Comparison of ENCODE assay signal across 9 cellular contexts in the genomic region with DNA sequence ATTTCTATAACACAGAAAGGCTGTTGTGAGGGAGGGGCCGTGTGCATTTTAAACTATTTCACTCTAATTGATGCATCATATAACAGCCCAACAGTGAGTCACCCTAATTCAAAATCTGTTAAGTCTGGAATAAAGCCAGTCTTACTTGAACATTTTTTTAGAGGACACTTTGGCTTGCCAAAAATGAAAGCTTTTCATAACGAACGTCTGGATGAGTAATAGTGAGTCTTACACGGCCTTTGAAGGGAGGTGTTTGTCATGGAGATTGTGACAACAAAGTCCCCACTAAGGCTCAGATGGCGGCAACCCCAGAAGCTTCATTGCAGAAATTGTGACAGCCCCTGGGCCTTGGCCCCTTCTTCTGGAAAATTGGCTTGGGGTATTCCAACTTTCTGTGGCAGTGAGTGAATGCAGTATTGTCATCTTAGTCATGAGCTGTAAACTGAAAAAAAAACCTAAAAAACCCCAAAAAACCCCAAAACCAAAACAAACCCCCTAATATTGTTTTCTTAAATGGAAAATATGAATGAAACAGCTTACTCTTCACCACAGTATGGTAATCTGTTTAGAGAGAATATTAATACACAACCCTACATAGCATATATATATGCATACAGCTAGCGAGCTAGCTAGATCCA.
A peak's percentile ranks its signal among the peaks of the same experiment; 100 is the strongest.
DNase-seq lines count a peak whose midpoint lies in the region; ATAC-seq and TF ChIP-seq lines count a peak whose summit lies in the region.
"Had no signal": no experiment of that assay in that cellular context is flagged by ENCODE, and none has a peak within 500 bp of the region (broad histone marks: within the 10 kb centered on the region; RNA-seq: fewer than 3 reads in every experiment).

No MANE protein-coding gene starts in this region.

- peaks cover 0 to 4% of the 10 kb centered on the region in 2 donors for H3K4me1 ChIP-seq in breast epithelium
- H3K4me1 ChIP-seq in mesenchymal stem cell (ENCODE audit: control insufficient read depth, insufficient read depth, low read depth, low read length) = peaks cover 9% of the 10 kb centered on the region

- no peaks in the 10 kb centered on the region for H3K79me1 ChIP-seq in mesenchymal stem cell (replicated peaks; ENCODE audit: low read length, poor library complexity, severe bottlenecking)

- ATAC-seq in GM21390 (IDR thresholded peaks at IDR 0.05; ENCODE audit: unreplicated experiment) (peak; percentile 74), activated B cell treated with CpG ODN at 0.5 μM for 24 hours (ENCODE audit: low read depth) (peak; percentile 51)

- H2BK12ac ChIP-seq in mesenchymal stem cell (ENCODE audit: low read length in 2 of 2) = no peak overlapping the region

- H3K9me3 Mint-ChIP-seq in activated B cell treated with CpG ODN at 0.5 μM for 24 hours = no peaks in the 10 kb centered on the region

- TF ChIP-seq POLR2A in breast epithelium (IDR thresholded peaks at IDR 0.05) = no peak

- no peaks in the 10 kb centered on the region for H3K36me3 Mint-ChIP-seq in activated B cell treated with CpG ODN at 0.5 μM for 24 hours (ENCODE audit: low read depth)

- H2AK5ac ChIP-seq in mesenchymal stem cell (ENCODE audit: low read length, severe bottlenecking) = no peak overlapping the region

- DNase-seq in COLO829 (ENCODE audit: low spot score) = peak; percentile 86
- peak; percentile 52 for DNase-seq in HPDE6-E6E7 (ENCODE audit: extremely low spot score)
- no peak for DNase-seq in activated B cell treated with CpG ODN at 0.5 μM for 24 hours
- DNase-seq in breast epithelium (ENCODE audit: low spot score in 2 of 2) = peak in 1 of 2 donors; percentile 36
- peak; percentile 88 for DNase-seq in mesenchymal stem cell
- peak; percentile 67 for DNase-seq in stimulated activated CD8-positive, alpha-beta memory T cell treated with anti-CD3 and anti-CD28 coated beads, Interleukin-4, amount 100 ng/mL, for 24 hours (ENCODE audit: low read depth)
- no peak for DNase-seq in COR-L47 (lab: John Stamatoyannopoulos, UW)

- no peak overlapping the region for H3K23ac ChIP-seq in mesenchymal stem cell (ENCODE audit: low read length in 2 of 2)

- CTCF ChIA-PET in activated B cell treated with CpG ODN at 0.5 μM for 24 hours (lab: Charles Lee) = interaction anchor here (1.3 to 3.1 kb wide), 4 partner anchors 77 to 496 kb away, joined by 5 to 15 read pairs (median 8); no protein-coding TSS in a partner anchor

- no peaks in the 10 kb centered on the region for H3K27me3 Mint-ChIP-seq in activated B cell treated with CpG ODN at 0.5 μM for 24 hours

- H3K14ac ChIP-seq in mesenchymal stem cell (ENCODE audit: low read length in 2 of 2) = no peak overlapping the region

- H2BK5ac ChIP-seq in mesenchymal stem cell (ENCODE audit: low read depth, low read length, poor library complexity, severe bottlenecking) = no peak overlapping the region

- H4K91ac ChIP-seq in mesenchymal stem cell (ENCODE audit: low read length) = no peak overlapping the region

- H3K4me3 Mint-ChIP-seq in activated B cell treated with CpG ODN at 0.5 μM for 24 hours = peak overlapping the region; percentile 32

- H3K27me3 ChIP-seq in breast epithelium (no peaks in the 10 kb centered on the region), mesenchymal stem cell (ENCODE audit: control insufficient read depth in 1 of 2, insufficient read depth in 1 of 2, low read length in 2 of 2) (no peaks in the 10 kb centered on the region)

- H3K27ac Mint-ChIP-seq in activated B cell treated with CpG ODN at 0.5 μM for 24 hours = peak overlapping the region; percentile 61

- H3K27ac ChIP-seq in breast epithelium (peak overlapping the region; percentile 10 to 46), mesenchymal stem cell (ENCODE audit: low read length, poor library complexity, severe bottlenecking) (no peak overlapping the region)
- H3K27ac ChIP-seq: KMS-11 had no signal

- POLR2A ChIA-PET in activated B cell treated with CpG ODN at 0.5 μM for 24 hours (lab: Charles Lee) = interaction anchor here (0.6 kb wide), 1 partner anchor 244 kb away, joined by 5 read pairs; no protein-coding TSS in a partner anchor

- peaks cover 29% of the 10 kb centered on the region for H3K4me1 Mint-ChIP-seq in activated B cell treated with CpG ODN at 0.5 μM for 24 hours

- H3K36me3 ChIP-seq in breast epithelium = no peaks in the 10 kb centered on the region
- H3K36me3 ChIP-seq in mesenchymal stem cell (ENCODE audit: control insufficient read depth in 1 of 2, insufficient read depth in 2 of 2, low read depth in 1 of 2, low read length in 2 of 2) = no peaks in the 10 kb centered on the region

- H3K4me2 ChIP-seq in mesenchymal stem cell (ENCODE audit: low read length, poor library complexity, severe bottlenecking) = peak overlapping the region; percentile 30
- H3K4me2 ChIP-seq: KMS-11 had no signal

- 20% methylated on average over 5 of the region's 6 CpGs for WGBS in mesenchymal stem cell

- no peak overlapping the region for H2BK15ac ChIP-seq in mesenchymal stem cell (ENCODE audit: low read depth, poor library complexity, severe bottlenecking)

- H3K4me3 ChIP-seq in breast epithelium = no peak overlapping the region
- peak overlapping the region in 1 of 2 experiments; percentile 22 for H3K4me3 ChIP-seq in mesenchymal stem cell (ENCODE audit: insufficient read depth in 1 of 2, low read depth in 1 of 2, low read length in 2 of 2)

- H4K8ac ChIP-seq in mesenchymal stem cell (ENCODE audit: low read length) = no peak overlapping the region

- H3K9ac ChIP-seq in mesenchymal stem cell (ENCODE audit: low read length) = peak overlapping the region; percentile 65
- H3K9ac ChIP-seq: KMS-11 had no signal

- H3K4ac ChIP-seq in mesenchymal stem cell (ENCODE audit: low read depth in 1 of 2, low read length in 2 of 2) = no peak overlapping the region

- TF ChIP-seq CTCF in activated B cell treated with CpG ODN at 0.5 μM for 24 hours (IDR thresholded peaks at IDR 0.05) (no peak), breast epithelium (IDR thresholded peaks at IDR 0.05) (no peak)

- H2AFZ ChIP-seq in mesenchymal stem cell (ENCODE audit: low read depth, low read length) = no peak overlapping the region

- intact Hi-C loops in activated B cell treated with CpG ODN at 0.5 μM for 24 hours (cut with micrococcal nuclease) (loop anchor here (5.0 to 10.0 kb wide), 2 partner anchors 1014 to 1524 kb away; no protein-coding TSS in a partner anchor), breast epithelium (cut with DNase I; ENCODE audit: low total_unique reads) (loop anchor here (10.0 kb wide), 2 partner anchors 496 to 894 kb away; no protein-coding TSS in a partner anchor)

- H3K9me3 ChIP-seq in breast epithelium (no peaks in the 10 kb centered on the region), mesenchymal stem cell (ENCODE audit: control insufficient read depth, low read length) (no peaks in the 10 kb centered on the region)

- H2BK120ac ChIP-seq in mesenchymal stem cell (ENCODE audit: low read depth, low read length) = no peak overlapping the region

- no peak overlapping the region for H3K18ac ChIP-seq in mesenchymal stem cell (ENCODE audit: low read depth in 1 of 2, low read length in 2 of 2)

Comparison
In these comparisons a context has a peak if more than half of its experiments do, and no peak if none do; other contexts are left out.
1. DNase-seq: peak in COLO829 (single experiment), HPDE6-E6E7 (single experiment), mesenchymal stem cell (single experiment) and stimulated activated CD8-positive, alpha-beta memory T cell treated with anti-CD3 and anti-CD28 coated beads, Interleukin-4, amount 100 ng/mL, for 24 hours (single experiment); none in activated B cell treated with CpG ODN at 0.5 μM for 24 hours (single experiment) and COR-L47 (single experiment).